Comparison of ENCODE assay signal across 21 cellular contexts in genomic region chr15:63070681-63071129, GRCh38. TPM values are rescaled to one million over a fixed set of nuclear protein-coding genes. Genes with fewer than 3 reads are reported as not detected.
DNase-seq lines count a peak whose midpoint lies in the region; ATAC-seq, FAIRE-seq and TF ChIP-seq lines count a peak whose summit lies in the region.
"Had no signal": no experiment of that assay in that cellular context is flagged by ENCODE, and none has a peak within 500 bp of the region (broad histone marks: within the 10 kb centered on the region; RNA-seq: fewer than 3 reads in every experiment).

No MANE protein-coding gene starts in this region.

- TF ChIP-seq CTCF in SK-N-SH (IDR thresholded peaks at IDR 0.05) (no peak), fibroblast of pulmonary artery (IDR thresholded peaks at IDR 0.05; ENCODE audit: low read length, missing control alignments) (no peak), neural progenitor cell (IDR thresholded peaks at IDR 0.05) (no peak)

- H3K4me2 ChIP-seq in SK-N-SH (no peak overlapping the region), neural progenitor cell (no peak overlapping the region)

- TF ChIP-seq EP300 in SK-N-SH (IDR thresholded peaks at IDR 0.05; ENCODE audit: borderline replicate concordance in 1 of 2, low read depth in 1 of 2, low read length in 1 of 2) = no peak

- no peaks in the 10 kb centered on the region for H3K9me2 ChIP-seq in SK-N-SH

- H3K36me3 Mint-ChIP-seq in neural progenitor cell = peaks cover 36% of the 10 kb centered on the region

- H3K9ac ChIP-seq in SK-N-SH (no peak overlapping the region), neural progenitor cell (no peak overlapping the region)

- H3K27ac ChIP-seq in SK-N-SH (ENCODE audit: low read depth in 2 of 2, low read length in 1 of 2) (peak overlapping the region; percentile 24 to 91), neural progenitor cell (peak overlapping the region; percentile 55)
- H3K27ac ChIP-seq: C4-2B, epithelial cell of prostate, HL-60, right lobe of liver, VCaP had no signal

- peaks cover 6% of the 10 kb centered on the region for H3K4me1 Mint-ChIP-seq in neural progenitor cell

- H3K4me3 ChIP-seq in SK-N-SH (ENCODE audit: low read depth in 2 of 2, low read length in 1 of 2) (no peak overlapping the region), fibroblast of pulmonary artery (replicated peaks; ENCODE audit: low read depth, low read length) (no peak overlapping the region), neural progenitor cell (no peak overlapping the region)
- H3K4me3 ChIP-seq: right lobe of liver had no signal

- DNase-seq in EH (ENCODE audit: low read depth) (peak; percentile 33), SK-N-SH (no peak), fibroblast of pulmonary artery (ENCODE audit: low read depth) (peak; percentile 50), neural progenitor cell (ENCODE audit: low spot score) (no peak), NCI-H2171 (lab: John Stamatoyannopoulos, UW) (no peak), urothelium cell line (ENCODE audit: low spot score) (no peak), iPS-NIHi7 (ENCODE audit: extremely low spot score) (no peak)
- DNase-seq: activated CD8-positive, alpha-beta memory T cell treated with anti-CD3 and anti-CD28 coated beads, Interleukin-2, amount 50 U/mL, for 48 hours; activated effector memory CD4-positive, alpha-beta T cell treated with anti-CD3 and anti-CD28 coated beads, Interleukin-2, amount 50 U/mL, for 16 hours; activated naive CD8-positive, alpha-beta T cell treated with anti-CD3 and anti-CD28 coated beads, Interleukin-2, amount 50 U/mL, for 24 hours; NCI-H1417 treated with DMSO at 0.1 percent for 48 hours; NCI-H526; occipital lobe; right lobe of liver; SHP77; T-cell had no signal

- POLR2A ChIA-PET in SK-N-SH (lab: Yijun Ruan, JAX) = no interaction called here

- WGBS in SK-N-SH (ENCODE audit: low lambda C conversion rate) = 85% methylated on average over 6 of the region's 6 CpGs

- H3K9me3 ChIP-seq in SK-N-SH (no peaks in the 10 kb centered on the region), neural progenitor cell (ENCODE audit: low read depth) (no peaks in the 10 kb centered on the region)
- H3K9me3 ChIP-seq: right lobe of liver had no signal

- no peaks in the 10 kb centered on the region for H3K27me3 ChIP-seq in SK-N-SH (ENCODE audit: insufficient read depth)
- H3K27me3 ChIP-seq in neural progenitor cell = no peaks in the 10 kb centered on the region
- H3K27me3 ChIP-seq: right lobe of liver had no signal

- H3K27ac Mint-ChIP-seq in neural progenitor cell = no peak overlapping the region
- H3K27ac Mint-ChIP-seq: activated naive CD8-positive, alpha-beta T cell treated with anti-CD3 and anti-CD28 coated beads, Interleukin-2, amount 50 U/mL, for 24 hours; T-cell had no signal

- no peak for FAIRE-seq in urothelium cell line (lab: Jason Lieb, UNC)

- H3K36me3 ChIP-seq in SK-N-SH (replicated peaks in 1 of 2; ENCODE audit: control insufficient read depth in 1 of 2, insufficient read depth in 2 of 2, low read length in 1 of 2) (peaks cover 57 to 66% of the 10 kb centered on the region in 2 experiments), neural progenitor cell (peaks cover 10% of the 10 kb centered on the region)

- H3K27me3 Mint-ChIP-seq in neural progenitor cell (ENCODE audit: insufficient read depth, low read depth) = no peaks in the 10 kb centered on the region
- H3K27me3 Mint-ChIP-seq: activated naive CD8-positive, alpha-beta T cell treated with anti-CD3 and anti-CD28 coated beads, Interleukin-2, amount 50 U/mL, for 24 hours; T-cell had no signal

- TF ChIP-seq RAD21 in SK-N-SH (IDR thresholded peaks at IDR 0.05; ENCODE audit: low read length) = no peak

- CTCF ChIA-PET in SK-N-SH (lab: Yijun Ruan, JAX) = interaction anchor here (0.6 to 1.5 kb wide), 2 partner anchors 23 to 219 kb away, joined by 3 read pairs; no protein-coding TSS in a partner anchor

- ATAC-seq in GM19395 (IDR thresholded peaks at IDR 0.05; ENCODE audit: unreplicated experiment) = no peak
- ATAC-seq: activated naive CD8-positive, alpha-beta T cell treated with anti-CD3 and anti-CD28 coated beads, Interleukin-2, amount 50 U/mL, for 24 hours; right lobe of liver; T-cell had no signal

- H3K9me3 Mint-ChIP-seq in neural progenitor cell = no peaks in the 10 kb centered on the region
- H3K9me3 Mint-ChIP-seq: activated naive CD8-positive, alpha-beta T cell treated with anti-CD3 and anti-CD28 coated beads, Interleukin-2, amount 50 U/mL, for 24 hours; T-cell had no signal

- H3K4me1 ChIP-seq in SK-N-SH (ENCODE audit: control insufficient read depth in 1 of 2, insufficient read depth in 2 of 2, low read depth in 1 of 2, low read length in 1 of 2) (peaks cover 5 to 16% of the 10 kb centered on the region in 2 experiments; a peak in 3 of 4 replicates), neural progenitor cell (peaks cover 14% of the 10 kb centered on the region)

- H2AFZ ChIP-seq in SK-N-SH (ENCODE audit: low read depth) (no peak overlapping the region), neural progenitor cell (replicated peaks) (no peak overlapping the region)

- H3K4me3 Mint-ChIP-seq in neural progenitor cell = no peak overlapping the region
- H3K4me3 Mint-ChIP-seq: activated naive CD8-positive, alpha-beta T cell treated with anti-CD3 and anti-CD28 coated beads, Interleukin-2, amount 50 U/mL, for 24 hours; T-cell had no signal

- H3F3A ChIP-seq in SK-N-SH (replicated peaks; ENCODE audit: insufficient read depth) (peaks cover 100% of the 10 kb centered on the region), neural progenitor cell (ENCODE audit: low read depth) (peaks cover 72% of the 10 kb centered on the region)

- H3K79me2 ChIP-seq in SK-N-SH (ENCODE audit: insufficient read depth) (peaks cover 9% of the 10 kb centered on the region; the same call in 1 of the 2 replicates), neural progenitor cell (ENCODE audit: low read depth) (no peaks in the 10 kb centered on the region)

- H4K20me1 ChIP-seq in SK-N-SH (ENCODE audit: insufficient read depth) (peaks cover 62% of the 10 kb centered on the region), neural progenitor cell (ENCODE audit: low read depth) (peaks cover 12% of the 10 kb centered on the region)

TF ChIP-seq in SK-N-SH, 30 proteins besides CTCF, POLR2A, EP300 and RAD21:
- peak; percentile 15; the same call in 1 of the 2 replicates for TF ChIP-seq POLR2AphosphoS5 (IDR thresholded peaks at IDR 0.05; ENCODE audit: low read depth, low read length)
- TF ChIP-seq TCF12 (IDR thresholded peaks at IDR 0.05) = 0 out of 2 replicates have a peak, but pooled peaks have one; percentile 2
- TF ChIP-seq, protein P1, sequence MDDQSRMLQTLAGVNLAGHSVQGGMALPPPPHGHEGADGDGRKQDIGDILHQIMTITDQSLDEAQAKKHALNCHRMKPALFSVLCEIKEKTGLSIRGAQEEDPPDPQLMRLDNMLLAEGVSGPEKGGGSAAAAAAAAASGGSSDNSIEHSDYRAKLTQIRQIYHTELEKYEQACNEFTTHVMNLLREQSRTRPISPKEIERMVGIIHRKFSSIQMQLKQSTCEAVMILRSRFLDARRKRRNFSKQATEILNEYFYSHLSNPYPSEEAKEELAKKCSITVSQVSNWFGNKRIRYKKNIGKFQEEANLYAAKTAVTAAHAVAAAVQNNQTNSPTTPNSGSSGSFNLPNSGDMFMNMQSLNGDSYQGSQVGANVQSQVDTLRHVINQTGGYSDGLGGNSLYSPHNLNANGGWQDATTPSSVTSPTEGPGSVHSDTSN (IDR thresholded peaks at IDR 0.05) = peak; percentile 56; the same call in 1 of the 2 replicates
- TF ChIP-seq GATA2 (CRISPR knock-in tag; IDR thresholded peaks at IDR 0.05) = no peak

RNA-seq across cellular contexts. Expression of gene TPM1, which starts 28.2 kb away (rescaled TPM):
- polyA plus RNA-seq in SK-N-SH (2012; rRNA removed) = 1,371 and 1,764 TPM in 2 replicates
- 1,590 and 2,049 TPM in 2 replicates for polyA plus RNA-seq in SK-N-SH (2012; cell fraction: cytosol; rRNA removed)
- polyA plus RNA-seq in SK-N-SH (2012; cell fraction: nucleus; rRNA removed) = 2,523 and 2,991 TPM in 2 replicates
- 614 and 623 TPM in 2 replicates for total RNA-seq in neural progenitor cell (ENCODE audit: low replicate concordance)

RNA-seq across cellular contexts. Expression of gene LACTB, which starts 51.0 kb away (rescaled TPM):
- 23.3 and 28.5 TPM in 2 replicates for polyA plus RNA-seq in SK-N-SH (2012; rRNA removed)
- polyA plus RNA-seq in SK-N-SH (2012; cell fraction: cytosol; rRNA removed) = 32.3 and 44.5 TPM in 2 replicates
- polyA plus RNA-seq in SK-N-SH (2012; cell fraction: nucleus; rRNA removed) = 17.9 and 27.1 TPM in 2 replicates
- total RNA-seq in neural progenitor cell (ENCODE audit: low replicate concordance) = 3.6 and 4.4 TPM in 2 replicates

Comparison
In these comparisons a context has a peak if more than half of its experiments do, and no peak if none do; other contexts are left out.
1. DNase-seq: peak in EH (single experiment) and fibroblast of pulmonary artery (single experiment); none in SK-N-SH (single experiment), neural progenitor cell (single experiment), NCI-H2171 (single experiment), urothelium cell line (single experiment) and iPS-NIHi7 (single experiment).